ENCODE assay signal across 1 cellular context in genomic region chr7:140734729-140735128, GRCh38.
TF ChIP-seq lines count a peak whose summit lies in the region.

No MANE protein-coding gene starts in this region.

TF ChIP-seq in K562, 482 proteins besides CTCF, POLR2A, EP300 and RAD21 (continued from another document):
- no peak for TF ChIP-seq FOXP4 (CRISPR knock-in tag; IDR thresholded peaks at IDR 0.05; ENCODE audit: borderline replicate concordance)
- no peak for TF ChIP-seq ARID4B (CRISPR knock-in tag; IDR thresholded peaks at IDR 0.05)
- TF ChIP-seq EHMT2 (IDR thresholded peaks at IDR 0.05), result no peak
- no peak for TF ChIP-seq THRB (CRISPR knock-in tag; conservative IDR thresholded peaks at IDR 0.05)
- no peak for TF ChIP-seq ZFP1 (CRISPR knock-in tag; IDR thresholded peaks at IDR 0.05)
- TF ChIP-seq ETV1 (tag; conservative IDR thresholded peaks at IDR 0.05; ENCODE audit: low read depth), result no peak
- no peak for TF ChIP-seq ZNF140 (CRISPR knock-in tag; IDR thresholded peaks at IDR 0.05)
- TF ChIP-seq RFX5 (IDR thresholded peaks at IDR 0.05; ENCODE audit: low read depth, low read length), result no peak
- TF ChIP-seq STAG1 (CRISPR knock-in tag; IDR thresholded peaks at IDR 0.05; ENCODE audit: borderline replicate concordance), result no peak
- TF ChIP-seq C11orf30 (IDR thresholded peaks at IDR 0.05; ENCODE audit: low read depth), result peak; percentile 38
- no peak for TF ChIP-seq TSC22D4 (tag; IDR thresholded peaks at IDR 0.05)
- TF ChIP-seq ZNF316 (IDR thresholded peaks at IDR 0.05), result peak; percentile 70
- no peak for TF ChIP-seq PTBP1 (IDR thresholded peaks at IDR 0.05; ENCODE audit: low read depth, low read length)
- TF ChIP-seq THRA (IDR thresholded peaks at IDR 0.05), result no peak
- TF ChIP-seq U2AF1 (optimal IDR thresholded peaks at IDR 0.05; ENCODE audit: low read depth, low read length), result peak; percentile 68
